Comparison of ENCODE assay signal across 2 cellular contexts in the genomic region with DNA sequence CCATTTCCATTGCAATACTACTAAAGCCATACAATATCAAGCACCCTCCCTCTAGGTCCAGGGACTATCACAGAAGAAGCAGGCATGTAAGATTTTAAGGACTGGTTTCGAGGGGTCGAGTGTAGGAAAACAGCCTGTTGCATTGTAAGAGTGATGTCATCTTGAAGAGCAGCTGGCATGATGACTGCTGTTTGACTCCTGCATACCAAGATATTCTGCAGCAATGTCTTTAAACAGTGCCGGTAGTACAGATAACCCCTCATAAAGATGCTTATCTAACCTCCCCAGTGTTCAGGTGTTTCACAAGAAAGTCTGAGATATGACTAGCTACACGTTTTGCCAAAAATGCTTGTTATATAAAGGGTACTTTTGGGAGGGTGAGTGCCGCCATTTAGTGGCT.
A peak's percentile ranks its signal among the peaks of the same experiment; 100 is the strongest.
TF ChIP-seq lines count a peak whose summit lies in the region.

No MANE protein-coding gene starts in this region.

TF ChIP-seq in HepG2, 621 proteins besides CTCF, POLR2A, EP300 and RAD21:
- TF ChIP-seq, protein P1, sequence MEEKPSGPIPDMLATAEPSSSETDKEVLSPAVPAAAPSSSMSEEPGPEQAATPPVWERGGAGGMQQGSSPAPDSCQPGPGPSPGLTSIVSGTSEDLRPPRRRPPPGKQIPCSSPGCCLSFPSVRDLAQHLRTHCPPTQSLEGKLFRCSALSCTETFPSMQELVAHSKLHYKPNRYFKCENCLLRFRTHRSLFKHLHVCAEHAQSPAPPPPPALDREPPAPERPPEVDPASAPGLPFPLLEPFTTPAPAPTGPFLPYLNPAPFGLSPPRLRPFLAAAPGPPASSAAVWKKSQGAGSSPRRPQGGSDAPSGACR (CRISPR knock-in tag; IDR thresholded peaks at IDR 0.05), result no peak
- TF ChIP-seq ZNF350 (CRISPR knock-in tag; IDR thresholded peaks at IDR 0.05; ENCODE audit: borderline replicate concordance, low read depth) (no peak), ATF7 (IDR thresholded peaks at IDR 0.05) (peak; percentile 61), ATF7 (CRISPR knock-in tag; IDR thresholded peaks at IDR 0.05) (no peak)

TF ChIP-seq in SK-N-SH treated with all-trans-retinoic acid at 6 μM for 48 hours, 23 proteins besides CTCF, POLR2A, EP300 and RAD21:
- no peak for TF ChIP-seq ZFP30 (CRISPR knock-in tag; IDR thresholded peaks at IDR 0.05)
- TF ChIP-seq, protein P2, sequence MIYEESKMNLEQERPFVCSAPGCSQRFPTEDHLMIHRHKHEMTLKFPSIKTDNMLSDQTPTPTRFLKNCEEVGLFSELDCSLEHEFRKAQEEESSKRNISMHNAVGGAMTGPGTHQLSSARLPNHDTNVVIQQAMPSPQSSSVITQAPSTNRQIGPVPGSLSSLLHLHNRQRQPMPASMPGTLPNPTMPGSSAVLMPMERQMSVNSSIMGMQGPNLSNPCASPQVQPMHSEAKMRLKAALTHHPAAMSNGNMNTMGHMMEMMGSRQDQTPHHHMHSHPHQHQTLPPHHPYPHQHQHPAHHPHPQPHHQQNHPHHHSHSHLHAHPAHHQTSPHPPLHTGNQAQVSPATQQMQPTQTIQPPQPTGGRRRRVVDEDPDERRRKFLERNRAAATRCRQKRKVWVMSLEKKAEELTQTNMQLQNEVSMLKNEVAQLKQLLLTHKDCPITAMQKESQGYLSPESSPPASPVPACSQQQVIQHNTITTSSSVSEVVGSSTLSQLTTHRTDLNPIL (CRISPR knock-in tag; IDR thresholded peaks at IDR 0.05; ENCODE audit: low read depth), result no peak
- no peak for TF ChIP-seq RARB (CRISPR knock-in tag; IDR thresholded peaks at IDR 0.05)
- TF ChIP-seq ISL1 (CRISPR knock-in tag; IDR thresholded peaks at IDR 0.05), result no peak
